ENCODE assay signal across 18 cellular contexts in the genomic region with DNA sequence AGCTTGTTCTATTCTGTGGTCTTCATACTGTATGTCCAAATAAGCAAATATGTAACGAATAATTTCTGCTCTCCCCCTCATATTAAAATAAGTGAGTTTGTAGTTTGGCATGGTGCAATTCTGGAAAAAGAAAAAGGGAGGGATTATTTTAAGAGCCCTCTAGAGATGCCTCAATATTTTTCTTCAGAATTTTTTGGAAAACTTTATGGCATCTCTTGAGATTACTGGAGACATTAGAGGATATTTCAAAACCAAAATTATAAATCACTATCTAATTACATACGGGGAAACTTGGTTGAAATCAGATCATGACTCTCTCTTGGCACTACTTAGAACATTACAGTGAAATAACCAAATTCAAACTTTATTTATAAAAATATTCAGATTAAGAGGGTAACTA. TPM values are rescaled to one million over a fixed set of nuclear protein-coding genes. Genes with fewer than 3 reads are reported as not detected.
DNase-seq lines count a peak whose midpoint lies in the region; ATAC-seq and TF ChIP-seq lines count a peak whose summit lies in the region.
"Had no signal": no experiment of that assay in that cellular context is flagged by ENCODE, and none has a peak within 500 bp of the region (broad histone marks: within the 10 kb centered on the region; RNA-seq: fewer than 3 reads in every experiment).

No MANE protein-coding gene starts in this region.

- H3K27ac ChIP-seq in 22Rv1 (peak overlapping the region; percentile 59), VCaP (peak overlapping the region; percentile 76), subcutaneous abdominal adipose tissue (ENCODE audit: low read depth, low read length) (peak overlapping the region; percentile 6)
- H3K27ac ChIP-seq: BLaER1 treated with 17β-estradiol and CSF1 and Interleukin-3, amounts not matched to agents 10 nM and 100 nM had no signal

- H3K9me3 ChIP-seq in subcutaneous abdominal adipose tissue (ENCODE audit: control insufficient read depth in 5 of 5, low read length in 5 of 5) = no peaks in the 10 kb centered on the region
- H3K9me3 ChIP-seq: BLaER1 treated with 17β-estradiol and CSF1 and Interleukin-3, amounts not matched to agents 10 nM and 100 nM had no signal

- no peak overlapping the region for H3K4me3 Mint-ChIP-seq in activated naive CD8-positive, alpha-beta T cell treated with anti-CD3 and anti-CD28 coated beads for 36 hours
- H3K4me3 Mint-ChIP-seq: CD4-positive, alpha-beta T cell; GM23338; IgD-negative memory B cell had no signal

- no peak for TF ChIP-seq CTCF in 22Rv1 (IDR thresholded peaks at IDR 0.05)
- no peak for TF ChIP-seq CTCF in VCaP (conservative IDR thresholded peaks at IDR 0.05)
- TF ChIP-seq CTCF in omental fat pad (IDR thresholded peaks at IDR 0.05) = no peak
- TF ChIP-seq CTCF in GM10248 (IDR thresholded peaks at IDR 0.05; ENCODE audit: control extremely low read depth, extremely low read depth, low read depth, missing control alignments) = no peak

- H3K9ac ChIP-seq in subcutaneous abdominal adipose tissue (ENCODE audit: low read length in 5 of 5) = no peak overlapping the region
- H3K9ac ChIP-seq: BLaER1 treated with 17β-estradiol and CSF1 and Interleukin-3, amounts not matched to agents 10 nM and 100 nM had no signal

- no peaks in the 10 kb centered on the region for H3K27me3 Mint-ChIP-seq in activated naive CD8-positive, alpha-beta T cell treated with anti-CD3 and anti-CD28 coated beads for 36 hours
- H3K27me3 Mint-ChIP-seq: CD4-positive, alpha-beta T cell had no signal

- H3K36me3 Mint-ChIP-seq in activated naive CD8-positive, alpha-beta T cell treated with anti-CD3 and anti-CD28 coated beads for 36 hours = no peaks in the 10 kb centered on the region

- POLR2A ChIA-PET in GM10248 (lab: Yijun Ruan, JAX) = no interaction called here

- H3K9me3 Mint-ChIP-seq in activated naive CD8-positive, alpha-beta T cell treated with anti-CD3 and anti-CD28 coated beads for 36 hours = no peaks in the 10 kb centered on the region
- H3K9me3 Mint-ChIP-seq: CD4-positive, alpha-beta T cell; GM23338 had no signal

- H3K4me1 Mint-ChIP-seq in activated naive CD8-positive, alpha-beta T cell treated with anti-CD3 and anti-CD28 coated beads for 36 hours = peaks cover 10% of the 10 kb centered on the region

- no peak overlapping the region for H3K4me3 ChIP-seq in subcutaneous abdominal adipose tissue (ENCODE audit: low read depth in 1 of 5, low read length in 5 of 5)
- H3K4me3 ChIP-seq: BLaER1 treated with 17β-estradiol and CSF1 and Interleukin-3, amounts not matched to agents 10 nM and 100 nM; GM12878; GM23338 had no signal

- CTCF ChIA-PET in GM10248 (lab: Yijun Ruan, JAX) = interaction anchor here (0.9 to 1.1 kb wide), 2 partner anchors 12 to 17 kb away, joined by 3 read pairs; no protein-coding TSS in a partner anchor

- ATAC-seq in omental fat pad (ENCODE audit: low FRiP score) = peak; percentile 58
- ATAC-seq in GM18867 (IDR thresholded peaks at IDR 0.05; ENCODE audit: unreplicated experiment) = no peak
- ATAC-seq: GM12878 had no signal

- DNase-seq in omental fat pad (ENCODE audit: low spot score) (no peak), GM10248 (ENCODE audit: extremely low spot score) (no peak)
- no peak for DNase-seq in activated naive CD8-positive, alpha-beta T cell treated with anti-CD3 and anti-CD28 coated beads for 36 hours
- DNase-seq: 8988T; ACHN; Calu3; CD4-positive, alpha-beta T cell; DMS 273 treated with DMSO at 0.1 percent for 48 hours had no signal

- H3K27ac Mint-ChIP-seq in activated naive CD8-positive, alpha-beta T cell treated with anti-CD3 and anti-CD28 coated beads for 36 hours = no peak overlapping the region
- H3K27ac Mint-ChIP-seq: CD4-positive, alpha-beta T cell; GM23338; IgD-negative memory B cell had no signal

- peaks cover 0 to 5% (median 0%) of the 10 kb centered on the region in 5 donors for H3K36me3 ChIP-seq in subcutaneous abdominal adipose tissue (ENCODE audit: control insufficient read depth in 5 of 5, insufficient read depth in 5 of 5, low read length in 5 of 5)
- H3K36me3 ChIP-seq: BLaER1 treated with 17β-estradiol and CSF1 and Interleukin-3, amounts not matched to agents 10 nM and 100 nM had no signal

- no peaks in the 10 kb centered on the region for H3K27me3 ChIP-seq in subcutaneous abdominal adipose tissue (ENCODE audit: control insufficient read depth in 5 of 5, insufficient read depth in 4 of 5, low read length in 5 of 5)
- H3K27me3 ChIP-seq: BLaER1 treated with 17β-estradiol and CSF1 and Interleukin-3, amounts not matched to agents 10 nM and 100 nM had no signal

- peaks cover 0 to 18% (median 11%) of the 10 kb centered on the region in 5 donors for H3K4me1 ChIP-seq in subcutaneous abdominal adipose tissue (ENCODE audit: control insufficient read depth in 5 of 5, insufficient read depth in 5 of 5, low read length in 5 of 5)

RNA-seq across cellular contexts. Expression of gene HPGDS, which starts 8.1 kb away (rescaled TPM):
- 1 to 10 TPM; 2.8 to 3.9 (median 3.2) TPM for total RNA-seq in omental fat pad
- total RNA-seq in activated naive CD8-positive, alpha-beta T cell treated with anti-CD3 and anti-CD28 coated beads for 36 hours = not detected
- total RNA-seq: Calu3; CD4-positive, alpha-beta T cell; Daoy; GM12878; GM23338; HT-29 had no signal

Comparison
In these comparisons a context has a peak if more than half of its experiments do, and no peak if none do; other contexts are left out.
1. H3K27ac ChIP-seq: peak in every context shown above with its lines; median percentile 76 in VCaP; 59 in 22Rv1; 6 in subcutaneous abdominal adipose tissue.